1 cellular context compared by ENCODE assay signal in the genomic region with DNA sequence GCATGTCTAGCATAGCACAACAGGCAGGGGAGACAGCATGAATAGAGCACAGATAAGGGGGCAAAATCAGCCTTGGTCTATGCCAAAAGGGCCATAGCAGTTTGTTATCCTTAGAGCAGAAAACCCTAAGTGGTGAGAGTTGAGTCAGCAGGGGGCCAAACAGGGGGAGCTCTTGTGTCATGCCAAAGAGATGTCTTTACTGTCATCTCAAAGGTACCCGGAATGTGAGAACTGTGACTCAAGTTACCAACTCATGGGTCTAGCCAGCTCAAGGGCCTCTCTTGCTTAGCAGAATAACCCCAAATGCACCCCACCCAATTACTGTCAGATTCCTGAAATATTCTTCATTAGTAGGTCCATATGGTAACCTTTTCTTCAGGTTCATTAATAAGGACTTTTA.
TF ChIP-seq lines count a peak whose summit lies in the region.

No MANE protein-coding gene starts in this region.

TF ChIP-seq in IMR-90, 13 proteins besides CTCF, POLR2A, EP300 and RAD21:
- TF ChIP-seq MAFK (IDR thresholded peaks at IDR 0.05; ENCODE audit: low read depth, low read length): no peak
- no peak for TF ChIP-seq NFE2L2 (IDR thresholded peaks at IDR 0.05; ENCODE audit: low read depth, low read length)
- no peak for TF ChIP-seq BHLHE40 (IDR thresholded peaks at IDR 0.05; ENCODE audit: low read depth, low read length)
- peak; percentile 46 for TF ChIP-seq FOS (IDR thresholded peaks at IDR 0.05; ENCODE audit: low read depth, low read length)
- TF ChIP-seq ELK1 (IDR thresholded peaks at IDR 0.05; ENCODE audit: borderline replicate concordance, low read depth, low read length): no peak
- no peak; the same call in 1 of the 2 replicates for TF ChIP-seq SMC3 (IDR thresholded peaks at IDR 0.05; ENCODE audit: low read depth, low read length)
- TF ChIP-seq RCOR1 (IDR thresholded peaks at IDR 0.05; ENCODE audit: insufficient replicate concordance, low read length): no peak
- no peak for TF ChIP-seq RFX5 (IDR thresholded peaks at IDR 0.05; ENCODE audit: low read depth, low read length)
- peak; percentile 21; the same call in 1 of the 2 replicates for TF ChIP-seq CEBPB (IDR thresholded peaks at IDR 0.05; ENCODE audit: low read depth, low read length)
- 0 out of 2 replicates have a peak, but pooled peaks have one; percentile 59 for TF ChIP-seq MAZ (IDR thresholded peaks at IDR 0.05; ENCODE audit: borderline replicate concordance, low read depth, low read length)
- TF ChIP-seq CHD1 (IDR thresholded peaks at IDR 0.05; ENCODE audit: low read depth, low read length): no peak
